ENCODE assay signal across 9 cellular contexts in the genomic region with DNA sequence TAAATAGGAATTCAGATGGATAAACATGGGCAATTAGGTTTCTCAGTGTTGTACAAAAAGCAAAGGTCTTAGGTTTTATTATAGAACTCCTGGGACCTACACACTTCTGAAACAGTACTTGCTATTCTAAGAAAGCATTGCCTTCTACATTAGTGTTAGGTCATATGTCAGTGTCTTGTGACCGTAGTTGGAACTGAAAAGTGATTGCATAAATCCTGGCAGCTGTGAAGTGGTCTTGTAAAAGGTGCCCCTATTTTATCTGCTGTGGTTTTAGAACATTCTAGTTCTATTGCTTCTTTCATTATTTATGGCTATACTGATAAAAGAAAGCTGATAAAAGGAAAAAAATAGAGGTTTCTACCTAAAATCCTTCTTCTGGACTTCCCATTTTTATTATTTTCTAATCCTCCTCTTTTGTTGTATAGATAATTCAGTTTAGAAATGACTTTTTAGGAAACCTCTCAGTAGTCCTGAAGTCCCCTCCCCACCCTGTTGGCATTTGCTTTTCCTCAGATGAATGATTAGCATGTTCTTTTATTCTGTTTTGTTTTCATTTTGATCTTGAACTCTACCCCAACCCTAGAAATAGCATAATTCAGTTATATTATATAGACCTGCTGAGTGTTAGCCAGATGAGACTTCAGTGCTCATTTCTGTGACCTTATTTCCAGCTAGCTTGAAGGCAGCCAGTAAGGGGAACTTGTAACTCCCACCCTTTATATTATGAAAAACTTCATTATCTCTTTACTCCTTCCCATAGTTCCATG. TPM values are rescaled to one million over a fixed set of nuclear protein-coding genes. Genes with fewer than 3 reads are reported as not detected.
A peak's percentile ranks its signal among the peaks of the same experiment; 100 is the strongest.
DNase-seq lines count a peak whose midpoint lies in the region; TF ChIP-seq lines count a peak whose summit lies in the region.
"Had no signal": no experiment of that assay in that cellular context is flagged by ENCODE, and none has a peak within 500 bp of the region (broad histone marks: within the 10 kb centered on the region; RNA-seq: fewer than 3 reads in every experiment).

No MANE protein-coding gene starts in this region.

- DNase-seq in GM13977 (ENCODE audit: low spot score) (peak; percentile 31), NCI-H226 (peak; percentile 9), fibroblast of pulmonary artery (ENCODE audit: low read depth) (peak; percentile 72), renal cortical epithelial cell (ENCODE audit: low read depth) (peak; percentile 57), hepatic stellate cell (ENCODE audit: low spot score) (no peak), cortex of kidney (lab: John Stamatoyannopoulos, UW) (no peak), DMS53 treated with DMSO at 0.1 percent for 48 hours (lab: John Stamatoyannopoulos, UW; ENCODE audit: unreplicated experiment) (no peak), RKO (ENCODE audit: low spot score) (no peak)
- DNase-seq: activated CD4-positive, alpha-beta T cell treated with anti-CD3 and anti-CD28 coated beads, Interleukin-2, amount 50 U/mL, for 1 hour had no signal

- in situ Hi-C loops in GM13977 (cut with MboI; ENCODE audit: low pct_unique_long_range_greater_than_20kb, low sequenced_read_pairs, unreplicated experiment) = no loop called here

- H3K4me3 ChIP-seq in fibroblast of pulmonary artery (replicated peaks; ENCODE audit: low read depth, low read length) = no peak overlapping the region

- TF ChIP-seq CTCF in GM13977 (IDR thresholded peaks at IDR 0.05; ENCODE audit: extremely low read depth, insufficient read depth, missing control alignments) (no peak), fibroblast of pulmonary artery (IDR thresholded peaks at IDR 0.05; ENCODE audit: low read length, missing control alignments) (no peak)

RNA-seq across cellular contexts. Expression of gene SNRK, which starts 41.0 kb away (rescaled TPM):
- total RNA-seq in renal cortical epithelial cell = 15.6 and 30.2 TPM in 2 replicates

Comparison
In these comparisons a context has a peak if more than half of its experiments do, and no peak if none do; other contexts are left out.
1. DNase-seq: peak in GM13977 (single experiment), NCI-H226 (single experiment), fibroblast of pulmonary artery (single experiment) and renal cortical epithelial cell (single experiment); none in hepatic stellate cell (single experiment), cortex of kidney (single experiment), DMS53 treated with DMSO at 0.1 percent for 48 hours (single experiment) and RKO (single experiment).